In genomic region chr14:50846171-50846880, GRCh38 we compare ENCODE assay signal across 20 cellular contexts. TPM values are rescaled to one million over a fixed set of nuclear protein-coding genes. Genes with fewer than 3 reads are reported as not detected.
DNase-seq lines count a peak whose midpoint lies in the region; ATAC-seq, FAIRE-seq and TF ChIP-seq lines count a peak whose summit lies in the region.
"Had no signal": no experiment of that assay in that cellular context is flagged by ENCODE, and none has a peak within 500 bp of the region (broad histone marks: within the 10 kb centered on the region; RNA-seq: fewer than 3 reads in every experiment).

No MANE protein-coding gene starts in this region.

- H2AFZ ChIP-seq in keratinocyte (ENCODE audit: control insufficient read depth, low read length): no peak overlapping the region

- H3K27me3 ChIP-seq in keratinocyte (ENCODE audit: control insufficient read depth, extremely low read depth, insufficient read depth, low read length): no peaks in the 10 kb centered on the region
- H3K27me3 ChIP-seq: SJSA1 had no signal

- peaks cover 11% of the 10 kb centered on the region; the same call in 2 of the 3 replicates for H3K4me1 ChIP-seq in A549
- no peaks in the 10 kb centered on the region for H3K4me1 ChIP-seq in keratinocyte (ENCODE audit: control insufficient read depth, extremely low read depth, insufficient read depth, low read length)

- peak in 1 of 2 experiments; percentile 15 for DNase-seq in A549 (ENCODE audit: low read depth in 1 of 2, low spot score in 1 of 2)
- peak; percentile 68 for DNase-seq in HS-5 (ENCODE audit: low read depth)
- peak; percentile 55 for DNase-seq in astrocyte of the cerebellum (ENCODE audit: low read depth)
- no peak for DNase-seq in keratinocyte (ENCODE audit: low read depth, low spot score)
- no peak for DNase-seq in ureter (ENCODE audit: low spot score)
- no peak for DNase-seq in NCI-H2081 treated with DMSO at 0.1 percent for 48 hours (lab: John Stamatoyannopoulos, UW)
- no peak for DNase-seq in activated effector memory CD4-positive, alpha-beta T cell treated with Interleukin-2 at 50 U/mL for 16 hours
- DNase-seq: activated CD8-positive, alpha-beta memory T cell treated with anti-CD3 and anti-CD28 coated beads, Interleukin-2, amount 50 U/mL, for 48 hours; dermis blood vessel endothelial cell; NCI-H187; NCI-H526 treated with DMSO at 0.1 percent for 48 hours had no signal

- in situ Hi-C loops in astrocyte of the cerebellum (cut with HindIII; ENCODE audit: low sequenced_read_pairs): no loop called here

- H4K20me1 ChIP-seq in keratinocyte (ENCODE audit: control insufficient read depth, extremely low read depth, insufficient read depth, low read length): no peaks in the 10 kb centered on the region

- FAIRE-seq in A549 (lab: Jason Lieb, UNC) (no peak), keratinocyte (lab: Jason Lieb, UNC) (peak; percentile 82)
- FAIRE-seq: A204.1, D721Med, K562 had no signal

- H3K4me2 ChIP-seq in A549: 0 out of 3 replicates have a peak overlapping the region, but pooled peaks have one; percentile 1
- no peak overlapping the region for H3K4me2 ChIP-seq in keratinocyte (ENCODE audit: control insufficient read depth, extremely low read depth, insufficient read depth, low read depth, low read length)

- 67% methylated on average over 8 of the region's 8 CpGs for WGBS in A549 (ENCODE audit: missing lambda C conversion rate)

- no peaks in the 10 kb centered on the region for H3K9me1 ChIP-seq in keratinocyte (ENCODE audit: control insufficient read depth, extremely low read depth, insufficient read depth, low read length)

- no peaks in the 10 kb centered on the region for H3K36me3 ChIP-seq in keratinocyte (ENCODE audit: control insufficient read depth in 2 of 2, extremely low read depth in 1 of 2, insufficient read depth in 2 of 2, low read length in 2 of 2)
- H3K36me3 ChIP-seq: SJSA1, thoracic aorta had no signal

- dilution Hi-C loops in keratinocyte (cut with MboI; ENCODE audit: extremely low pct_ligation_motif_present, low sequenced_read_pairs): no loop called here

- H3K4me3 ChIP-seq in A549 (no peak overlapping the region), astrocyte of the cerebellum (ENCODE audit: low read depth, low read length) (no peak overlapping the region), keratinocyte (ENCODE audit: control insufficient read depth in 2 of 3, extremely low read depth in 1 of 3, insufficient read depth in 2 of 3, low read depth in 1 of 3, low read length in 3 of 3) (no peak overlapping the region)
- H3K4me3 ChIP-seq: K562, SJSA1, thoracic aorta had no signal

- TF ChIP-seq CTCF in A549 (IDR thresholded peaks at IDR 0.05): no peak
- no peak for TF ChIP-seq CTCF in astrocyte of the cerebellum (IDR thresholded peaks at IDR 0.05; ENCODE audit: low read depth, low read length, missing control alignments)
- no peak for TF ChIP-seq CTCF in keratinocyte (optimal IDR thresholded peaks at IDR 0.05 in 1 of 3, IDR thresholded peaks at IDR 0.05 in 1 of 3, conservative IDR thresholded peaks at IDR 0.05 in 1 of 3; ENCODE audit: extremely low read depth in 1 of 3, insufficient read depth in 2 of 3, low read length in 3 of 3)

- POLR2A ChIA-PET in A549 (lab: Yijun Ruan, JAX): interaction anchor here (2.1 kb wide), 1 partner anchor 14 kb away, joined by 4 read pairs; no protein-coding TSS in a partner anchor

- ATAC-seq in A549 (peak; percentile 70 to 89; a peak in 5 of 6 replicates), HG03139 (IDR thresholded peaks at IDR 0.05; ENCODE audit: unreplicated experiment) (no peak)
- ATAC-seq: K562; left lobe of liver; natural killer cell treated with Interleukin-12 subunit alpha and Interleukin-12 subunit beta and Interleukin-15 and Interleukin-18, amount 100 ng/mL, for 72 hours had no signal

- TF ChIP-seq RAD21 in A549 (conservative IDR thresholded peaks at IDR 0.05 in 1 of 2, IDR thresholded peaks at IDR 0.05 in 1 of 2): no peak

- H3K27ac ChIP-seq in A549 (peak overlapping the region in 1 of 2 experiments; percentile 2; a peak in 1 of 6 replicates), keratinocyte (ENCODE audit: control insufficient read depth, insufficient read depth, low read length) (no peak overlapping the region)
- H3K27ac ChIP-seq: SJSA1, thoracic aorta had no signal

- CTCF ChIA-PET in A549 (lab: Yijun Ruan, JAX): interaction anchor here (0.5 to 5.0 kb wide), 5 partner anchors 8 to 70 kb away, joined by 3 to 41 read pairs (median 4); no protein-coding TSS in a partner anchor

- TF ChIP-seq POLR2A in A549 (IDR thresholded peaks at IDR 0.05; ENCODE audit: low read length): no peak

- H3K9me3 ChIP-seq in A549 (no peaks in the 10 kb centered on the region), keratinocyte (ENCODE audit: control insufficient read depth, low read depth, low read length) (no peaks in the 10 kb centered on the region)
- H3K9me3 ChIP-seq: SJSA1, thoracic aorta had no signal

- no peak overlapping the region for H3K9ac ChIP-seq in keratinocyte (ENCODE audit: control insufficient read depth, extremely low read depth, insufficient read depth, low read length)

- no peak for TF ChIP-seq EP300 in A549 (IDR thresholded peaks at IDR 0.05)

- no peaks in the 10 kb centered on the region for H3K79me2 ChIP-seq in keratinocyte (ENCODE audit: control insufficient read depth, insufficient read depth, low read length)

TF ChIP-seq in A549, 52 proteins besides CTCF, POLR2A, EP300 and RAD21:
- no peak for TF ChIP-seq FOXS1 (CRISPR knock-in tag; IDR thresholded peaks at IDR 0.05)
- no peak for TF ChIP-seq CHD4 (IDR thresholded peaks at IDR 0.05; ENCODE audit: borderline replicate concordance)
- no peak for TF ChIP-seq KDM1A (IDR thresholded peaks at IDR 0.05; ENCODE audit: low read depth)
- no peak for TF ChIP-seq ELK1 (IDR thresholded peaks at IDR 0.05; ENCODE audit: low read depth, low read length)
TF ChIP-seq in A549: peak in this region for 0.

RNA-seq across cellular contexts. Expression of gene NIN, which starts 15.4 kb away (rescaled TPM):
- 19.5 and 20.5 TPM in 2 replicates for polyA plus RNA-seq in A549 (2011; rRNA removed)
- polyA plus RNA-seq in A549 (2012; cell fraction: cytosol; rRNA removed): 4.2 and 4.9 TPM in 2 replicates
- 3.6 and 4.4 TPM in 2 replicates for polyA plus RNA-seq in A549 (2012; cell fraction: nucleus; rRNA removed)
- polyA plus RNA-seq in A549 (2017; fragmentation: RNase III; extraction: RNeasy Plus Mini Kit Qiagen cat#74134 plus additional on column Dnase treatment): 11.8 to 12.6 TPM (median 12.4 TPM) in 3 replicates
- polyA minus RNA-seq in A549 (2011; rRNA and poly(A)+ RNA removed): 26.9 and 29.5 TPM in 2 replicates
- 7.9 to 15.2 TPM (median 13.8 TPM) in 3 replicates for polyA plus RNA-seq in keratinocyte
- polyA plus RNA-seq in keratinocyte (2011; ENCODE audit: low read depth): 38.8 TPM
- 7.8 and 9.4 TPM in 2 replicates for polyA plus RNA-seq in keratinocyte (2011; cell fraction: cytosol; rRNA removed)
- 13.2 and 19.2 TPM in 2 replicates for polyA plus RNA-seq in keratinocyte (2011; cell fraction: nucleus; rRNA removed)
- polyA plus RNA-seq in keratinocyte (2012; ENCODE audit: low replicate concordance): 9.3 and 17.1 TPM in 2 replicates
- polyA minus RNA-seq in keratinocyte: 19.9 to 34.5 TPM (median 23.6 TPM) in 3 replicates
- polyA minus RNA-seq in keratinocyte (2011; cell fraction: cytosol; rRNA and poly(A)+ RNA removed): 11.3 TPM
- polyA minus RNA-seq in keratinocyte (2011; cell fraction: nucleus; rRNA and poly(A)+ RNA removed): 14.9 and 33.0 TPM in 2 replicates
- total RNA-seq in ureter: 39.5 TPM

RNA-seq across cellular contexts. Expression of gene ABHD12B, which starts 25.5 kb away (rescaled TPM):
- not detected in 2 replicates for polyA plus RNA-seq in A549 (2011; rRNA removed)
- polyA plus RNA-seq in A549 (2012; cell fraction: cytosol; rRNA removed): not detected in 2 replicates
- polyA plus RNA-seq in A549 (2012; cell fraction: nucleus; rRNA removed): not detected in 2 replicates
- not detected in 3 replicates for polyA plus RNA-seq in A549 (2017; fragmentation: RNase III; extraction: RNeasy Plus Mini Kit Qiagen cat#74134 plus additional on column Dnase treatment)
- polyA minus RNA-seq in A549 (2011; rRNA and poly(A)+ RNA removed): not detected in 2 replicates
- 0.03 TPM in 1 of 3 replicates, not detected in the others for polyA plus RNA-seq in keratinocyte
- polyA plus RNA-seq in keratinocyte (2011; ENCODE audit: low read depth): 1.9 TPM
- 0.22 TPM in 1 of 2 replicates, not detected in the other for polyA plus RNA-seq in keratinocyte (2011; cell fraction: cytosol; rRNA removed)
- 0.08 and 0.35 TPM in 2 replicates for polyA plus RNA-seq in keratinocyte (2011; cell fraction: nucleus; rRNA removed)
- 0.68 and 4.2 TPM in 2 replicates for polyA plus RNA-seq in keratinocyte (2012; ENCODE audit: low replicate concordance)
- polyA minus RNA-seq in keratinocyte: not detected in 3 replicates
- polyA minus RNA-seq in keratinocyte (2011; cell fraction: cytosol; rRNA and poly(A)+ RNA removed): not detected
- not detected in 2 replicates for polyA minus RNA-seq in keratinocyte (2011; cell fraction: nucleus; rRNA and poly(A)+ RNA removed)
- not detected for total RNA-seq in ureter
- total RNA-seq: dermis blood vessel endothelial cell, glomerular endothelial cell, K562, left lobe of liver, SJSA1, thoracic aorta had no signal
- polyA plus RNA-seq: K562 had no signal

Comparison
In these comparisons a context has a peak if more than half of its experiments do, and no peak if none do; other contexts are left out.
1. DNase-seq: peak in HS-5 (single experiment) and astrocyte of the cerebellum (single experiment); none in keratinocyte (single experiment), ureter (single experiment), NCI-H2081 treated with DMSO at 0.1 percent for 48 hours (single experiment) and activated effector memory CD4-positive, alpha-beta T cell treated with Interleukin-2 at 50 U/mL for 16 hours (single experiment).